ENCODE assay signal across 12 cellular contexts in the genomic region with DNA sequence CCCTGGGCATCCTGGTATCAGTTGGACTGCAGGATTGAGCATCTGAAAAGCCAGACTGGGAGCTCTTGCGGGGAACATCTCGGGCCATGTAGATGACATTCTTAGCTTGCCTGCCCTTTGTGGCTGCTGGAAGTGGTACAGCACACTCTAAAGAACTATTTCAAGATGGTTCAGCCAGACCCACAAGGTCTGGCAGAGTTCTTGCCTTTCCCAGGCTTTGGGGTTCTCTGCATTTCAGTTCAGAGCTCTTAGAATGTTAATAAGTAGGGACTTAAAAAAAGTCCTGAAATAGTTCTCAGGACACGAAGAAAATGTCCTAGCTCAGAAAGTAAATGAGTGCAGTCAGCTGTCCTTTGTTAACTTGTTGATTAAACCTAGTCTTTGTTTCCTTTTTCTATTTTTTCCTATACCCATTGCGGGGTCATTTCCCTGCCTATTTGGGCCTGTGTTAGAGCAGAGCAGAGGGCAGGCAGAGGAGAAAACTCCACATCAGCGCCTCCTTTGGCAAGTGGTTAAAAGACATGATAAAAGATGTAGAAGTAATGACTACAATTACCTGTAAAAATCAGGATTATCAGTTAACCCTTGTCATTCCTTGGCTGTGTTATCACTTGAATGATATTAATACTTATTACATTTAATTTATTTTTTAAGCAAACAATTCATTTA.
A peak's percentile ranks its signal among the peaks of the same experiment; 100 is the strongest.
DNase-seq lines count a peak whose midpoint lies in the region; ATAC-seq and TF ChIP-seq lines count a peak whose summit lies in the region.
"Had no signal": no experiment of that assay in that cellular context is flagged by ENCODE, and none has a peak within 500 bp of the region (broad histone marks: within the 10 kb centered on the region; RNA-seq: fewer than 3 reads in every experiment).

No MANE protein-coding gene starts in this region.

- no peak overlapping the region for H2AFZ ChIP-seq in OCI-LY3 (ENCODE audit: low read depth, low read length)

- H3K27ac ChIP-seq in OCI-LY3 (ENCODE audit: low read length) (no peak overlapping the region), prostate gland (peak overlapping the region; percentile 2 to 24)

- no peak overlapping the region for H3K4me2 ChIP-seq in OCI-LY3 (ENCODE audit: low read length)

- H4K20me1 ChIP-seq in OCI-LY3 (ENCODE audit: insufficient read depth, low read length) = no peaks in the 10 kb centered on the region

- H3K9me3 ChIP-seq in OCI-LY3 (ENCODE audit: insufficient read depth, low read length) (no peaks in the 10 kb centered on the region), prostate gland (no peaks in the 10 kb centered on the region)
- H3K9me3 ChIP-seq: tibial nerve had no signal

- H3K27me3 ChIP-seq in OCI-LY3 (ENCODE audit: low read depth, low read length) (no peaks in the 10 kb centered on the region), prostate gland (replicated peaks; ENCODE audit: insufficient read depth) (no peaks in the 10 kb centered on the region)
- H3K27me3 ChIP-seq: tibial nerve had no signal

- H3K4me1 ChIP-seq in OCI-LY3 (ENCODE audit: low read length) = peaks cover 5% of the 10 kb centered on the region; the same call in 1 of the 2 replicates
- peaks cover 16% of the 10 kb centered on the region for H3K4me1 ChIP-seq in prostate gland (replicated peaks)

- TF ChIP-seq CTCF in OCI-LY3 (IDR thresholded peaks at IDR 0.05; ENCODE audit: low read depth, low read length) (peak; percentile 41; the same call in 1 of the 2 replicates), epithelial cell of proximal tubule (conservative IDR thresholded peaks at IDR 0.05; ENCODE audit: low read depth, low read length) (peak; percentile 47), prostate gland (IDR thresholded peaks at IDR 0.05) (no peak)

- H3K79me2 ChIP-seq in OCI-LY3 (ENCODE audit: low read length) = no peaks in the 10 kb centered on the region

- no peak for ATAC-seq in Right ventricle myocardium superior (ENCODE audit: poor library complexity)

- peak; percentile 46 for DNase-seq in DMS 273 (lab: John Stamatoyannopoulos, UW; ENCODE audit: unreplicated experiment)
- no peak for DNase-seq in DMS 273 treated with DMSO at 0.1 percent for 48 hours (lab: John Stamatoyannopoulos, UW)
- no peak for DNase-seq in epithelial cell of proximal tubule (ENCODE audit: low read depth)
- no peak for DNase-seq in prostate gland (ENCODE audit: low spot score)
- no peak for DNase-seq in activated CD4-positive, alpha-beta T cell treated with anti-CD3 and anti-CD28 coated beads, Interleukin-2, amount 50 U/mL, for 1 hour
- no peak for DNase-seq in Right ventricle myocardium superior
- no peak for DNase-seq in NCI-H187 (lab: John Stamatoyannopoulos, UW)
- DNase-seq: activated naive CD4-positive, alpha-beta T cell treated with anti-CD3 and anti-CD28 coated beads for 36 hours; NCI-H510A treated with DMSO at 0.1 percent for 48 hours; stimulated activated CD4-positive, alpha-beta T cell treated with anti-CD3 and anti-CD28 coated beads, Interleukin-2, amount 100 ng/mL, for 24 hours had no signal

- no peak overlapping the region for H3K9ac ChIP-seq in OCI-LY3 (ENCODE audit: low read length)

- intact Hi-C loops in prostate gland (cut with DNase I) (loop anchor here (5.0 kb wide), 2 partner anchors 216 to 291 kb away; a partner anchor contains a TSS), Right ventricle myocardium superior (cut with DNase I) (no loop called here)

- WGBS in prostate gland = 77% methylated on average over 5 of the region's 5 CpGs

- H3K4me3 ChIP-seq in OCI-LY3 (ENCODE audit: low read length) (no peak overlapping the region), epithelial cell of proximal tubule (ENCODE audit: low read depth, low read length) (no peak overlapping the region), prostate gland (no peak overlapping the region)
- H3K4me3 ChIP-seq: tibial nerve had no signal

- H3K36me3 ChIP-seq in OCI-LY3 (replicated peaks; ENCODE audit: low read depth, low read length) (no peaks in the 10 kb centered on the region), prostate gland (no peaks in the 10 kb centered on the region)
- H3K36me3 ChIP-seq: tibial nerve had no signal

- TF ChIP-seq POLR2A in prostate gland (IDR thresholded peaks at IDR 0.05) = no peak

Comparison
In these comparisons a context has a peak if more than half of its experiments do, and no peak if none do; other contexts are left out.
1. CTCF ChIP-seq: peak in OCI-LY3 (single experiment) and epithelial cell of proximal tubule (single experiment); none in prostate gland (0 of 4).